Comparison of ENCODE assay signal across 16 cellular contexts in the genomic region with DNA sequence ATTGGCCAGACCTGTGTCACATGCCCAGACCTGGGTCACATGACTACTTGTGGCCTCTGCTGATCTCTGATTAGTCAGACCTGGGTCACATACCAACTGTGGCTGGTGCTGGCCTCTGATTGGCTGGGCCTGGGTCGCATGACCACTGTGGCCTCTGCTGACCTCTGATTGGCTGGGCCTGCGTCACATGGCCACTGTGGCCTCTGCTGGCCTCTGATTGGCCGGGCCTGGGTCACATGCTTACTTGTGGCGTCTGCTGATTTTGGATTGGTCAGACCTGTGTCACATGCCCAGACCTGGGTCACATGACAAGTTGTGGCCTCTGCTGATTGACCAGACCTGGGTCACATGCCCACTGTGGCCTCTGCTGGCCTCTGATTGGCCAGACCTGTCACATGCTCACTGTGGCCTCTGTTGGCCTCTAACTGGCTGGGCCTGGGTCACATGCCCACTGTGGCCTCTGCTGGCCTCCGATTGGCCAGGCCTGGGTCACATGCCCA.
"Had no signal": no experiment of that assay in that cellular context is flagged by ENCODE, and none has a peak within 500 bp of the region (broad histone marks: within the 10 kb centered on the region; RNA-seq: fewer than 3 reads in every experiment).

No MANE protein-coding gene starts in this region.

- H3K4me3 ChIP-seq: coronary artery, right atrium auricular region, transverse colon had no signal

- H3K9me3 ChIP-seq: transverse colon had no signal

- H3K4me1 ChIP-seq: right atrium auricular region had no signal

- H3K27me3 ChIP-seq: brain microvascular endothelial cell, right atrium auricular region, transverse colon had no signal

- FAIRE-seq: endothelial cell of umbilical vein had no signal

- DNase-seq: activated CD4-positive, alpha-beta memory T cell treated with anti-CD3 and anti-CD28 coated beads, Interleukin-2, amount 10 ng/mL, durations not matched to agents 7 days and 5 days; activated CD8-positive, alpha-beta memory T cell treated with anti-CD3 and anti-CD28 coated beads, Interleukin-2, amount 50 U/mL, for 4 hours; activated gamma-delta T cell treated with Interleukin-2 at 50 U/mL for 16 hours; activated naive CD8-positive, alpha-beta T cell treated with anti-CD3 and anti-CD28 coated beads, Interleukin-2, amount 10 ng/mL, durations not matched to agents 7 days and 5 days; activated T-cell treated with anti-CD3 and anti-CD28 coated beads, Interleukin-2, amount 50 U/mL, for 48 hours; brain microvascular endothelial cell; effector CD4-positive, alpha-beta T cell; foreskin fibroblast; head of caudate nucleus; nephron progenitor cell; stimulated activated CD4-positive, alpha-beta T cell treated with anti-CD3 and anti-CD28 coated beads, Interleukin-2, amount 100 ng/mL, for 48 hours; T1000; transverse colon had no signal

- H3K36me3 ChIP-seq: brain microvascular endothelial cell, right atrium auricular region, transverse colon had no signal

- H3K27ac ChIP-seq: brain microvascular endothelial cell, coronary artery, right atrium auricular region, transverse colon had no signal
